Comparison of ENCODE assay signal across 8 cellular contexts in genomic region chr16:83967838-83968482, GRCh38. TPM values are rescaled to one million over a fixed set of nuclear protein-coding genes. Genes with fewer than 3 reads are reported as not detected.
DNase-seq lines count a peak whose midpoint lies in the region; ATAC-seq and TF ChIP-seq lines count a peak whose summit lies in the region.

Gene NECAB2, plus strand, starts transcription at chr16:83968244. Its CDS starts 405 bp downstream, at chr16:83968649.

- no peak within 1 kb of the TSS for H3K14ac ChIP-seq in trophoblast cell (ENCODE audit: low read length)

- no peak within 1 kb of the TSS for H4K8ac ChIP-seq in trophoblast cell (ENCODE audit: low read depth, low read length)

- H3K36me3 Mint-ChIP-seq in HFFc6 (ENCODE audit: low read depth): no peaks in the 10 kb centered on the region
- no peaks in the 10 kb centered on the region for H3K36me3 Mint-ChIP-seq in activated T-helper 1 cell treated with anti-CD3 and anti-CD28 coated beads, Interleukin-12 subunit alpha, Interleukin-12 subunit beta, Interleukin-2, Interleukin-4 antibody, amounts not matched to agents 30 ng/mL and 10 ng/mL and 1 ng/mL, durations not matched to agents 14 hours and 24 hours and 36 hours (ENCODE audit: low read depth)

- H3K27ac ChIP-seq in trophoblast cell (ENCODE audit: low read depth, low read length): no peak within 1 kb of the TSS

- H3K4ac ChIP-seq in trophoblast cell (ENCODE audit: low read depth, low read length): no peak within 1 kb of the TSS

- peak; percentile 79 for TF ChIP-seq CTCF in HFFc6 (IDR thresholded peaks at IDR 0.05)

- H2BK120ac ChIP-seq in trophoblast cell (ENCODE audit: insufficient read depth, low read length, poor library complexity): no peak within 1 kb of the TSS

- H3K4me1 Mint-ChIP-seq in HFFc6 (ENCODE audit: low read depth): no peaks in the 10 kb centered on the region
- no peaks in the 10 kb centered on the region for H3K4me1 Mint-ChIP-seq in activated T-helper 1 cell treated with anti-CD3 and anti-CD28 coated beads, Interleukin-12 subunit alpha, Interleukin-12 subunit beta, Interleukin-2, Interleukin-4 antibody, amounts not matched to agents 30 ng/mL and 10 ng/mL and 1 ng/mL, durations not matched to agents 14 hours and 24 hours and 36 hours (ENCODE audit: low read depth)

- peak within 1 kb of the TSS; percentile 58 for H3K4me3 Mint-ChIP-seq in HFFc6
- H3K4me3 Mint-ChIP-seq in activated T-helper 1 cell treated with anti-CD3 and anti-CD28 coated beads, Interleukin-12 subunit alpha, Interleukin-12 subunit beta, Interleukin-2, Interleukin-4 antibody, amounts not matched to agents 30 ng/mL and 10 ng/mL and 1 ng/mL, durations not matched to agents 14 hours and 24 hours and 36 hours: peak within 1 kb of the TSS; percentile 50

- no peaks in the 10 kb centered on the region for H3K4me1 ChIP-seq in trophoblast cell (ENCODE audit: control insufficient read depth in 1 of 2, insufficient read depth in 2 of 2, low read length in 2 of 2)

- peaks cover 14% of the 10 kb centered on the region for H3K27me3 ChIP-seq in trophoblast cell (ENCODE audit: insufficient read depth, low read length)

- no peaks in the 10 kb centered on the region for H3K36me3 ChIP-seq in trophoblast cell (ENCODE audit: control insufficient read depth in 1 of 2, insufficient read depth in 2 of 2, low read length in 2 of 2)

- peak; percentile 4 for DNase-seq in DMS53 treated with DMSO at 0.1 percent for 48 hours (lab: John Stamatoyannopoulos, UW; ENCODE audit: unreplicated experiment)
- DNase-seq in HFFc6: no peak
- no peak for DNase-seq in activated T-helper 1 cell treated with anti-CD3 and anti-CD28 coated beads, Interleukin-12 subunit alpha, Interleukin-12 subunit beta, Interleukin-2, Interleukin-4 antibody, amounts not matched to agents 30 ng/mL and 10 ng/mL and 1 ng/mL, durations not matched to agents 14 hours and 24 hours and 36 hours (ENCODE audit: low spot score)
- peak; percentile 76 for DNase-seq in Right ventricle myocardium superior
- DNase-seq in trophoblast cell: no peak
- DNase-seq in middle frontal gyrus (ENCODE audit: extremely low spot score, low spot score): no peak
- DNase-seq in cortex of kidney (lab: John Stamatoyannopoulos, UW): no peak

- intact Hi-C loops in activated T-helper 1 cell treated with anti-CD3 and anti-CD28 coated beads, Interleukin-12 subunit alpha, Interleukin-12 subunit beta, Interleukin-2, Interleukin-4 antibody, amounts not matched to agents 30 ng/mL and 10 ng/mL and 1 ng/mL, durations not matched to agents 14 hours and 24 hours and 36 hours (cut with micrococcal nuclease): no loop called here
- intact Hi-C loops in Right ventricle myocardium superior (cut with DNase I): loop anchor here (2.0 to 5.0 kb wide), 2 partner anchors 97 to 514 kb away; no protein-coding TSS in a partner anchor

- peaks cover 3% of the 10 kb centered on the region for H3K9me3 ChIP-seq in trophoblast cell (ENCODE audit: insufficient read depth, low read depth, low read length)

- H4K12ac ChIP-seq in trophoblast cell (ENCODE audit: low read depth, low read length): no peak within 1 kb of the TSS

- H3K4me2 ChIP-seq in trophoblast cell (ENCODE audit: low read length): peak within 1 kb of the TSS; percentile 58

- peak; percentile 78 for ATAC-seq in Right ventricle myocardium superior (ENCODE audit: poor library complexity)
- no peak for ATAC-seq in GM21515 (IDR thresholded peaks at IDR 0.05; ENCODE audit: unreplicated experiment)

- peaks cover 9% of the 10 kb centered on the region for H3K27me3 Mint-ChIP-seq in HFFc6 (ENCODE audit: insufficient read depth)
- H3K27me3 Mint-ChIP-seq in activated T-helper 1 cell treated with anti-CD3 and anti-CD28 coated beads, Interleukin-12 subunit alpha, Interleukin-12 subunit beta, Interleukin-2, Interleukin-4 antibody, amounts not matched to agents 30 ng/mL and 10 ng/mL and 1 ng/mL, durations not matched to agents 14 hours and 24 hours and 36 hours (ENCODE audit: insufficient read depth): peaks cover 13% of the 10 kb centered on the region

- no peaks in the 10 kb centered on the region for H3K79me1 ChIP-seq in trophoblast cell (ENCODE audit: low read length)

- H2BK12ac ChIP-seq in trophoblast cell (ENCODE audit: low read length): no peak within 1 kb of the TSS

- WGBS in trophoblast cell (ENCODE audit: extremely low coverage, insufficient coverage, insufficient read length): 100% methylated on average over 1 of the region's 56 CpGs

- no peak within 1 kb of the TSS for H3K4me3 ChIP-seq in trophoblast cell (ENCODE audit: low read depth, low read length)

- H3K18ac ChIP-seq in trophoblast cell (ENCODE audit: low read length): no peak within 1 kb of the TSS

- H3K9ac ChIP-seq in trophoblast cell (ENCODE audit: low read length): no peak within 1 kb of the TSS

- no peak within 1 kb of the TSS for H2AFZ ChIP-seq in trophoblast cell (ENCODE audit: insufficient read depth, low read length, poor library complexity)

- no peak within 1 kb of the TSS for H3K23ac ChIP-seq in trophoblast cell (ENCODE audit: low read length)

- no peak within 1 kb of the TSS for H4K91ac ChIP-seq in trophoblast cell (ENCODE audit: low read depth, low read length)

- H3K9me3 Mint-ChIP-seq in HFFc6: no peaks in the 10 kb centered on the region
- H3K9me3 Mint-ChIP-seq in activated T-helper 1 cell treated with anti-CD3 and anti-CD28 coated beads, Interleukin-12 subunit alpha, Interleukin-12 subunit beta, Interleukin-2, Interleukin-4 antibody, amounts not matched to agents 30 ng/mL and 10 ng/mL and 1 ng/mL, durations not matched to agents 14 hours and 24 hours and 36 hours: no peaks in the 10 kb centered on the region

- no peaks in the 10 kb centered on the region for H3K79me2 ChIP-seq in trophoblast cell (ENCODE audit: control insufficient read depth, insufficient read depth, low read length, poor library complexity)

- no peak within 1 kb of the TSS for H2BK5ac ChIP-seq in trophoblast cell (ENCODE audit: low read depth, low read length, poor library complexity)

- no peak within 1 kb of the TSS for H2AK5ac ChIP-seq in trophoblast cell (ENCODE audit: low read length)

- no peak within 1 kb of the TSS for H3K27ac Mint-ChIP-seq in HFFc6
- no peak within 1 kb of the TSS for H3K27ac Mint-ChIP-seq in activated T-helper 1 cell treated with anti-CD3 and anti-CD28 coated beads, Interleukin-12 subunit alpha, Interleukin-12 subunit beta, Interleukin-2, Interleukin-4 antibody, amounts not matched to agents 30 ng/mL and 10 ng/mL and 1 ng/mL, durations not matched to agents 14 hours and 24 hours and 36 hours

RNA-seq across cellular contexts. Expression of gene NECAB2, which starts in this region (rescaled TPM):
- under 1 TPM in 1 of 6 experiments, not detected in 5; 0.40 TPM for total RNA-seq in HFFc6 (2021; fragmentation: NEBNext Ultra II Directional; extraction: Animal tissue kit (Norgen Biotek cat#: 25700))
- total RNA-seq in activated T-helper 1 cell treated with anti-CD3 and anti-CD28 coated beads, Interleukin-12 subunit alpha, Interleukin-12 subunit beta, Interleukin-2, Interleukin-4 antibody, amounts not matched to agents 30 ng/mL and 10 ng/mL and 1 ng/mL, durations not matched to agents 14 hours and 24 hours and 36 hours: not detected in 2 replicates
- total RNA-seq in Right ventricle myocardium superior: 0.46 TPM
- 0.22 and 0.26 TPM in 2 replicates for polyA plus RNA-seq in trophoblast cell (2013)

Comparison
In these comparisons a context has a peak if more than half of its experiments do, and no peak if none do; other contexts are left out.
1. Peak in DNase-seq and ATAC-seq in Right ventricle myocardium superior; RNA of the gene not detected or under 1 TPM.